In the genomic region with DNA sequence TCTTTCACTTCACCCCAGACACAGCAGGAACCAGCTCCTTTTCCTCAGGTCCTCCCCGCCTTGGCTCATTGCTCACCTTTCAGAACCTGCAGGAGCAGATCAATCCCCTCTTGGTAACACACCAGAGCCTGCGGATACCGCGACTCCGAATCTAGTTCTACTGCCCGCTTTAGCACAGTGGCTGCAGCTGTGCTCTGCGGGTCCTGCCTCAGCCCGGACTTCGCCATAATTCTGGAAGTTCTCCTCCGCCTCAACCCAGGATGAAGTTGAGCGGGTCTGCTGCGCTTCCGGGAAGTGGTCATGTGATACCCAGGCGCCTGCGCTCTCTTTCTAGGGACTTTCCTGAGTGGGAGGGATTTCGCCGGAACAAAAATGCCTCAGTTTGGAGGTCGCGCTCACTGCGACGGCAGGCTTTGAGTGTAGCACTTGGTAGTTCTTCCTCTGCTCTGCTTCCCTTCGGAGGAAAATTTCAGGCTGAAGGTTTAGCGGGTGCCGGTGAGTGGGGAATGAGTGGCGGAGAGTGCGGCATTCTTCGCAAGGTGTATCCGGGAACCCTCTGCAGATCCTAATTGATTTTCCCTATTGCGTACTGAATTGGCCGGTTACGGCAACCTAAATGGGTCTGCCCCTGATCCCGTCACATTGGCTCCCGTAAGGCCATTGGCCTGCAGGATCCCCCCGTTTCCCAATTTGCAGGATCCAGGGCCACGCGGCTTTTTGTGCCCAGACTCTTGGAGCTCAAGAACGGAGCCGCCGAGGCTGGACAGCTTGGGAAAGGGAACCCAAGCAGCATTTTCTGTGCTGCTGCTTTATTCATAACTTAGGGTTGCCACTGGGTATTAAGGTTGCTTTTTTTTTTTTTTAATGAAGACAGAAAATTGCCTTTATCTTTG, we compare ENCODE assay signal across 1 cellular context.
TF ChIP-seq lines count a peak whose summit lies in the region.

A gene (minus strand): TSS at position 304 of the 893 bp plus-strand sequence. CDS start 77 bp downstream, at position 227.
A gene (plus strand): TSS at position 430 of the 893 bp plus-strand sequence. CDS start 5,020 bp downstream, outside the sequence.

TF ChIP-seq in HepG2, 621 proteins besides CTCF, POLR2A, EP300 and RAD21 (continued from another document and continues in another):
- TF ChIP-seq, protein P1, sequence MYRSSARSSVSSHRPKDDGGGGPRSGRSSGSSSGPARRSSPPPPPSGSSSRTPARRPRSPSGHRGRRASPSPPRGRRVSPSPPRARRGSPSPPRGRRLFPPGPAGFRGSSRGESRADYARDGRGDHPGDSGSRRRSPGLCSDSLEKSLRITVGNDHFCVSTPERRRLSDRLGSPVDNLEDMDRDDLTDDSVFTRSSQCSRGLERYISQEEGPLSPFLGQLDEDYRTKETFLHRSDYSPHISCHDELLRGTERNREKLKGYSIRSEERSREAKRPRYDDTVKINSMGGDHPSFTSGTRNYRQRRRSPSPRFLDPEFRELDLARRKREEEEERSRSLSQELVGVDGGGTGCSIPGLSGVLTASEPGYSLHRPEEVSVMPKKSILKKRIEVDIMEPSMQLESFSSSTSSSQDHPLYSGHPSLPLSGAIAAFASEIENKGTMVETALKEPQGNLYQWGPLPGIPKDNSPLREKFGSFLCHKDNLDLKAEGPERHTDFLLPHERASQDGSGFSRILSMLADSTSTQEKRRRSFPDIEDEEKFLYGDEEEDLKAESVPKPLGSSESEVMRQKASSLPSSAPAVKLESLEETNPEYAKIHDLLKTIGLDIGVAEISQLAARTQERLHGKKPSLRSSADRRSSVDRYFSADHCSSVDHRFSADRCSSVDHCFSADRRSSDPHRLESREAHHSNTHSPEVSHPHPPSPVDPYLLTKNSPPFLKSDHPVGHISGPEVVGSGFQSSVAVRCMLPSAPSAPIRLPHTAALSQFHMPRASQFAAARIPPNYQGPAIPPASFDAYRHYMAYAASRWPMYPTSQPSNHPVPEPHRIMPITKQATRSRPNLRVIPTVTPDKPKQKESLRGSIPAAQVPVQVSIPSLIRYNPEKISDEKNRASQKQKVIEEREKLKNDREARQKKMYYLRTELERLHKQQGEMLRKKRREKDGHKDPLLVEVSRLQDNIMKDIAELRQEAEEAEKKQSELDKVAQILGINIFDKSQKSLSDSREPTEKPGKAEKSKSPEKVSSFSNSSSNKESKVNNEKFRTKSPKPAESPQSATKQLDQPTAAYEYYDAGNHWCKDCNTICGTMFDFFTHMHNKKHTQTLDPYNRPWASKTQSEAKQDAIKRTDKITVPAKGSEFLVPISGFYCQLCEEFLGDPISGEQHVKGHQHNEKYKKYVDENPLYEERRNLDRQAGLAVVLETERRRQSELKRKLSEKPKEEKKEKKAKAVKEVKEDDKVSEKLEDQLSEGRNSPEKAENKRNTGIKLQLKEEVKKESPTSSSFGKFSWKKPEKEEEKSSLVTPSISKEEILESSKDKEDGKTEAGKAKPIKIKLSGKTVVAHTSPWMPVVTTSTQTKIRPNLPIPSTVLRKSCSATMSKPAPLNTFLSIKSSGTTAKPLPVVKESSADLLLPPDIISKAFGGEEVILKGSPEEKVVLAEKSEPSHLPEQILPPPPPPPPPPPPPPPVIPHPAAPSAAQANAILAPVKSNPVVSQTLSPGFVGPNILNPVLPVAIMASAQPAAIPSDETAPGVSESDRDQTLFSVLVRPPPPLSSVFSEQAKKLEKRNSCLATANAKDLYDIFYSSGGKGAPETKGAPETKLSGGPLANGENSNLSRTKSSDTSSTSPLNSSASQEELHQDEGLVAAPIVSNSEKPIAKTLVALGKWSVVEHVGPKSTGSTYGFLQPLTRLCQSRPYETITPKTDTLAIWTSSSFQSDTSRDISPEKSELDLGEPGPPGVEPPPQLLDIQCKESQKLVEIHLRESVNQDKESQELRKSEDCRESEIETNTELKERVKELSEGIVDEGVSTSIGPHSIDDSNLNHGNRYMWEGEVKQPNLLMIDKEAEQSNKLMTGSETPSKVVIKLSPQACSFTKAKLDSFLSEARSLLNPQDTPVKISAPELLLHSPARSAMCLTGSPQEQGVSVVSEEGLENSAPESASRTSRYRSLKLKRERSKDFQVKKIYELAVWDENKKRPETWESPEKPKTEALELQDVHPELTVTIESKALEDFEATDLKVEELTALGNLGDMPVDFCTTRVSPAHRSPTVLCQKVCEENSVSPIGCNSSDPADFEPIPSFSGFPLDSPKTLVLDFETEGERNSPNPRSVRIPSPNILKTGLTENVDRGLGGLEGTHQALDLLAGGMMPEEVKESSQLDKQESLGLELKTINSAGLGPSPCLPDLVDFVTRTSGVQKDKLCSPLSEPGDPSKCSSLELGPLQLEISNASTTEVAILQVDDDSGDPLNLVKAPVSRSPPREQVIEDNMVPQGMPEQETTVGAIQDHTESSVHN (CRISPR knock-in tag; IDR thresholded peaks at IDR 0.05), result no peak
- TF ChIP-seq SIN3B (IDR thresholded peaks at IDR 0.05; ENCODE audit: low read length) (peak; percentile 91; the same call in 1 of the 2 replicates), TBL1XR1 (IDR thresholded peaks at IDR 0.05; ENCODE audit: borderline replicate concordance, low read length, partially characterized antibody) (peak; percentile 89), ZNF234 (CRISPR knock-in tag; conservative IDR thresholded peaks at IDR 0.05) (no peak), NR2C2 (CRISPR knock-in tag; IDR thresholded peaks at IDR 0.05; ENCODE audit: borderline replicate concordance) (peak; percentile 98), SALL2 (CRISPR knock-in tag; IDR thresholded peaks at IDR 0.05) (peak; percentile 62; the same call in 1 of the 2 replicates), NCOA5 (CRISPR knock-in tag; IDR thresholded peaks at IDR 0.05) (no peak; the same call in 1 of the 2 replicates), HNRNPLL (IDR thresholded peaks at IDR 0.05; ENCODE audit: low read depth, low read length, poor library complexity, severe bottlenecking) (peak; percentile 70), ZBTB3 (CRISPR knock-in tag; IDR thresholded peaks at IDR 0.05; ENCODE audit: borderline replicate concordance, low read depth) (peak; percentile 71; the same call in 1 of the 2 replicates), MZF1 (CRISPR knock-in tag; IDR thresholded peaks at IDR 0.05; ENCODE audit: borderline replicate concordance) (no peak; the same call in 1 of the 2 replicates), ZFP36 (IDR thresholded peaks at IDR 0.05; ENCODE audit: borderline replicate concordance, low read depth, low read length, partially characterized antibody) (peak; percentile 52), TSC22D2 (CRISPR knock-in tag; IDR thresholded peaks at IDR 0.05; ENCODE audit: borderline replicate concordance) (peak; percentile 99; the same call in 1 of the 2 replicates), RARA (CRISPR knock-in tag; IDR thresholded peaks at IDR 0.05) (no peak), ZNF775 (CRISPR knock-in tag; IDR thresholded peaks at IDR 0.05; ENCODE audit: borderline replicate concordance) (peak; percentile 90), ZNF7 (CRISPR knock-in tag; IDR thresholded peaks at IDR 0.05) (no peak), CHD4 (IDR thresholded peaks at IDR 0.05; ENCODE audit: borderline replicate concordance, low read length) (no peak), ATRX (CRISPR knock-in tag; IDR thresholded peaks at IDR 0.05; ENCODE audit: borderline replicate concordance) (no peak)
- TF ChIP-seq, protein P2, sequence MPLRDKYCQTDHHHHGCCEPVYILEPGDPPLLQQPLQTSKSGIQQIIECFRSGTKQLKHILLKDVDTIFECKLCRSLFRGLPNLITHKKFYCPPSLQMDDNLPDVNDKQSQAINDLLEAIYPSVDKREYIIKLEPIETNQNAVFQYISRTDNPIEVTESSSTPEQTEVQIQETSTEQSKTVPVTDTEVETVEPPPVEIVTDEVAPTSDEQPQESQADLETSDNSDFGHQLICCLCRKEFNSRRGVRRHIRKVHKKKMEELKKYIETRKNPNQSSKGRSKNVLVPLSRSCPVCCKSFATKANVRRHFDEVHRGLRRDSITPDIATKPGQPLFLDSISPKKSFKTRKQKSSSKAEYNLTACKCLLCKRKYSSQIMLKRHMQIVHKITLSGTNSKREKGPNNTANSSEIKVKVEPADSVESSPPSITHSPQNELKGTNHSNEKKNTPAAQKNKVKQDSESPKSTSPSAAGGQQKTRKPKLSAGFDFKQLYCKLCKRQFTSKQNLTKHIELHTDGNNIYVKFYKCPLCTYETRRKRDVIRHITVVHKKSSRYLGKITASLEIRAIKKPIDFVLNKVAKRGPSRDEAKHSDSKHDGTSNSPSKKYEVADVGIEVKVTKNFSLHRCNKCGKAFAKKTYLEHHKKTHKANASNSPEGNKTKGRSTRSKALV (CRISPR knock-in tag; IDR thresholded peaks at IDR 0.05), result no peak; the same call in none of the 2 replicates
- TF ChIP-seq, protein P3, sequence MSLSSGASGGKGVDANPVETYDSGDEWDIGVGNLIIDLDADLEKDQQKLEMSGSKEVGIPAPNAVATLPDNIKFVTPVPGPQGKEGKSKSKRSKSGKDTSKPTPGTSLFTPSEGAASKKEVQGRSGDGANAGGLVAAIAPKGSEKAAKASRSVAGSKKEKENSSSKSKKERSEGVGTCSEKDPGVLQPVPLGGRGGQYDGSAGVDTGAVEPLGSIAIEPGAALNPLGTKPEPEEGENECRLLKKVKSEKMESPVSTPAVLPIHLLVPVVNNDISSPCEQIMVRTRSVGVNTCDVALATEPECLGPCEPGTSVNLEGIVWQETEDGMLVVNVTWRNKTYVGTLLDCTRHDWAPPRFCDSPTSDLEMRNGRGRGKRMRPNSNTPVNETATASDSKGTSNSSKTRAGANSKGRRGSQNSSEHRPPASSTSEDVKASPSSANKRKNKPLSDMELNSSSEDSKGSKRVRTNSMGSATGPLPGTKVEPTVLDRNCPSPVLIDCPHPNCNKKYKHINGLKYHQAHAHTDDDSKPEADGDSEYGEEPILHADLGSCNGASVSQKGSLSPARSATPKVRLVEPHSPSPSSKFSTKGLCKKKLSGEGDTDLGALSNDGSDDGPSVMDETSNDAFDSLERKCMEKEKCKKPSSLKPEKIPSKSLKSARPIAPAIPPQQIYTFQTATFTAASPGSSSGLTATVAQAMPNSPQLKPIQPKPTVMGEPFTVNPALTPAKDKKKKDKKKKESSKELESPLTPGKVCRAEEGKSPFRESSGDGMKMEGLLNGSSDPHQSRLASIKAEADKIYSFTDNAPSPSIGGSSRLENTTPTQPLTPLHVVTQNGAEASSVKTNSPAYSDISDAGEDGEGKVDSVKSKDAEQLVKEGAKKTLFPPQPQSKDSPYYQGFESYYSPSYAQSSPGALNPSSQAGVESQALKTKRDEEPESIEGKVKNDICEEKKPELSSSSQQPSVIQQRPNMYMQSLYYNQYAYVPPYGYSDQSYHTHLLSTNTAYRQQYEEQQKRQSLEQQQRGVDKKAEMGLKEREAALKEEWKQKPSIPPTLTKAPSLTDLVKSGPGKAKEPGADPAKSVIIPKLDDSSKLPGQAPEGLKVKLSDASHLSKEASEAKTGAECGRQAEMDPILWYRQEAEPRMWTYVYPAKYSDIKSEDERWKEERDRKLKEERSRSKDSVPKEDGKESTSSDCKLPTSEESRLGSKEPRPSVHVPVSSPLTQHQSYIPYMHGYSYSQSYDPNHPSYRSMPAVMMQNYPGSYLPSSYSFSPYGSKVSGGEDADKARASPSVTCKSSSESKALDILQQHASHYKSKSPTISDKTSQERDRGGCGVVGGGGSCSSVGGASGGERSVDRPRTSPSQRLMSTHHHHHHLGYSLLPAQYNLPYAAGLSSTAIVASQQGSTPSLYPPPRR (CRISPR knock-in tag; IDR thresholded peaks at IDR 0.05; ENCODE audit: borderline replicate concordance), result no peak
- TF ChIP-seq, protein P4, sequence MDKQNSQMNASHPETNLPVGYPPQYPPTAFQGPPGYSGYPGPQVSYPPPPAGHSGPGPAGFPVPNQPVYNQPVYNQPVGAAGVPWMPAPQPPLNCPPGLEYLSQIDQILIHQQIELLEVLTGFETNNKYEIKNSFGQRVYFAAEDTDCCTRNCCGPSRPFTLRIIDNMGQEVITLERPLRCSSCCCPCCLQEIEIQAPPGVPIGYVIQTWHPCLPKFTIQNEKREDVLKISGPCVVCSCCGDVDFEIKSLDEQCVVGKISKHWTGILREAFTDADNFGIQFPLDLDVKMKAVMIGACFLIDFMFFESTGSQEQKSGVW (CRISPR knock-in tag; IDR thresholded peaks at IDR 0.05; ENCODE audit: borderline replicate concordance), result 0 out of 2 replicates have a peak, but pooled peaks have one; percentile 55
- TF ChIP-seq, protein P5, sequence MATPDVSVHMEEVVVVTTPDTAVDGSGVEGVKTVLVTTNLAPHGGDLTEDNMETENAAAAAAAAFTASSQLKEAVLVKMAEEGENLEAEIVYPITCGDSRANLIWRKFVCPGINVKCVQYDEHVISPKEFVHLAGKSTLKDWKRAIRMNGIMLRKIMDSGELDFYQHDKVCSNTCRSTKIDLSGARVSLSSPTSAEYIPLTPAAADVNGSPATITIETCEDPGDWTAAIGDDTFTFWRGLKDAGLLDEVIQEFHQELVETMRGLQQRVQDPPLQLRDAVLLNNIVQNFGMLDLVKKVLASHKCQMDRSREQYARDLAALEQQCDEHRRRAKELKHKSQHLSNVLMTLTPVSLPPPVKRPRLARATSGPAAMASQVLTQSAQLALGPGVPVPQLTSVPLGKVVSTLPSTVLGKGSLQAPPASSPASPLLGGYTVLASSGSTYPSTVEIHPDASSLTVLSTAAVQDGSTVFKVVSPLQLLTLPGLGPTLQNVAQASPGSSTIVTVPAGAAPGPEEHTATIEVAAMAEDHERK (CRISPR knock-in tag; IDR thresholded peaks at IDR 0.05; ENCODE audit: low read depth), result peak; percentile 75
- TF ChIP-seq, protein P6, sequence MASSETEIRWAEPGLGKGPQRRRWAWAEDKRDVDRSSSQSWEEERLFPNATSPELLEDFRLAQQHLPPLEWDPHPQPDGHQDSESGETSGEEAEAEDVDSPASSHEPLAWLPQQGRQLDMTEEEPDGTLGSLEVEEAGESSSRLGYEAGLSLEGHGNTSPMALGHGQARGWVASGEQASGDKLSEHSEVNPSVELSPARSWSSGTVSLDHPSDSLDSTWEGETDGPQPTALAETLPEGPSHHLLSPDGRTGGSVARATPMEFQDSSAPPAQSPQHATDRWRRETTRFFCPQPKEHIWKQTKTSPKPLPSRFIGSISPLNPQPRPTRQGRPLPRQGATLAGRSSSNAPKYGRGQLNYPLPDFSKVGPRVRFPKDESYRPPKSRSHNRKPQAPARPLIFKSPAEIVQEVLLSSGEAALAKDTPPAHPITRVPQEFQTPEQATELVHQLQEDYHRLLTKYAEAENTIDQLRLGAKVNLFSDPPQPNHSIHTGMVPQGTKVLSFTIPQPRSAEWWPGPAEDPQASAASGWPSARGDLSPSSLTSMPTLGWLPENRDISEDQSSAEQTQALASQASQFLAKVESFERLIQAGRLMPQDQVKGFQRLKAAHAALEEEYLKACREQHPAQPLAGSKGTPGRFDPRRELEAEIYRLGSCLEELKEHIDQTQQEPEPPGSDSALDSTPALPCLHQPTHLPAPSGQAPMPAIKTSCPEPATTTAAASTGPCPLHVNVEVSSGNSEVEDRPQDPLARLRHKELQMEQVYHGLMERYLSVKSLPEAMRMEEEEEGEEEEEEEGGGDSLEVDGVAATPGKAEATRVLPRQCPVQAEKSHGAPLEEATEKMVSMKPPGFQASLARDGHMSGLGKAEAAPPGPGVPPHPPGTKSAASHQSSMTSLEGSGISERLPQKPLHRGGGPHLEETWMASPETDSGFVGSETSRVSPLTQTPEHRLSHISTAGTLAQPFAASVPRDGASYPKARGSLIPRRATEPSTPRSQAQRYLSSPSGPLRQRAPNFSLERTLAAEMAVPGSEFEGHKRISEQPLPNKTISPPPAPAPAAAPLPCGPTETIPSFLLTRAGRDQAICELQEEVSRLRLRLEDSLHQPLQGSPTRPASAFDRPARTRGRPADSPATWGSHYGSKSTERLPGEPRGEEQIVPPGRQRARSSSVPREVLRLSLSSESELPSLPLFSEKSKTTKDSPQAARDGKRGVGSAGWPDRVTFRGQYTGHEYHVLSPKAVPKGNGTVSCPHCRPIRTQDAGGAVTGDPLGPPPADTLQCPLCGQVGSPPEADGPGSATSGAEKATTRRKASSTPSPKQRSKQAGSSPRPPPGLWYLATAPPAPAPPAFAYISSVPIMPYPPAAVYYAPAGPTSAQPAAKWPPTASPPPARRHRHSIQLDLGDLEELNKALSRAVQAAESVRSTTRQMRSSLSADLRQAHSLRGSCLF (CRISPR knock-in tag; IDR thresholded peaks at IDR 0.05; ENCODE audit: borderline replicate concordance), result no peak
